15 cellular contexts compared by ENCODE assay signal in the genomic region with DNA sequence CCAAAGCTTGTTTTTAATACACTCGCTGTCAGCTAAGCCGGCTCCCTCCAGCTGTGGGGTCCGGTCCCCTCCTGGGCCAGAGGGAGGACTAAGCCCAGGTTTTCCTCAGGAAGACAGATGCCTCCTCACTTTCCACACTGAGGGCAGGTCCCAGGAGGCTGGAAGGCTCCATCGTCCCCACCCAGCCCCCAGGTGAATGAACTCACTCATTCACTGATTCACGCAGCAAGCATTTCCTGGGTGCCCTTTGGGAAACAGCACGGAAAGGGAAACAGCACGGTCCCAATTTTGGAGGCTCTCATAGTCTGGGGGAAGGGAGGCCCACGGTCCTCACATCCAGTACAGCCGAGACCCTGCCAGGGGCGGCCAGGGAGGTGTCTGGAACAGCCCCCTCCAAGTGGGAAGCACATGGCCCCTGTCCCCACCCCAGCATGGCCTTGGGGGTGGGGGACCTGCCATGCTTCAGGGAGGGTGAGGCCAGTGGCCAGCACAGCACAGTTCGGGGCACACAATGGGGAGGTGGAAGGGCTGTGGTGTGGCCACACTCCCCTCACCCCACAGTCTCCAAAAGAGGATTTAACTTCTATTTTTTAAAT. TPM values are rescaled to one million over a fixed set of nuclear protein-coding genes. Genes with fewer than 3 reads are reported as not detected.
"Had no signal": no experiment of that assay in that cellular context is flagged by ENCODE, and none has a peak within 500 bp of the region (broad histone marks: within the 10 kb centered on the region; RNA-seq: fewer than 3 reads in every experiment).

No MANE protein-coding gene starts in this region.

- ATAC-seq: activated T-helper 17 cell treated with anti-CD3 and anti-CD28 coated beads, Interleukin-2, amount 50 U/mL, for 72 hours; left lobe of liver; natural killer cell; sciatic nerve; stimulated activated naive B cell treated with anti-CD40 and anti-IgM and Interleukin-4, amounts not matched to agents 10 μg/mL and 1 μg/mL and 100 μg/mL, for 72 hours; WTC11 had no signal

- DNase-seq: activated CD4-positive, alpha-beta T cell treated with anti-CD3 and anti-CD28 coated beads, Interleukin-2, amount 10 ng/mL, durations not matched to agents 24 days and 14 days; activated CD8-positive, alpha-beta memory T cell treated with anti-CD3 and anti-CD28 coated beads for 24 hours; activated naive CD4-positive, alpha-beta T cell treated with anti-CD3 and anti-CD28 coated beads, Interleukin-2, amount 10 ng/mL, durations not matched to agents 7 days and 5 days; cortex of kidney; glutamatergic neuron; natural killer cell; occipital lobe; stimulated activated CD4-positive, alpha-beta T cell treated with anti-CD3 and anti-CD28 coated beads, Interleukin-2, amount 100 ng/mL, for 24 hours; stimulated activated naive B cell treated with anti-CD40 and anti-IgM and Interleukin-4, amounts not matched to agents 10 μg/mL and 1 μg/mL and 100 μg/mL, for 72 hours; substantia nigra had no signal

RNA-seq across cellular contexts. Expression of a gene that starts 9.3 kb away (rescaled TPM):
- total RNA-seq: activated CD4-positive, alpha-beta T cell treated with anti-CD3 and anti-CD28 coated beads, Interleukin-2, amount 10 ng/mL, durations not matched to agents 24 days and 14 days; activated T-helper 17 cell treated with anti-CD3 and anti-CD28 coated beads, Interleukin-2, amount 50 U/mL, for 72 hours; left lobe of liver; natural killer cell; occipital lobe; T-helper 1 cell treated with Interleukin-12 subunit alpha and Interleukin-12 subunit beta and Interleukin-4 antibody, amounts not matched to agents 30 ng/mL and 1 ng/mL, for 36 hours; WTC11 had no signal

RNA-seq across cellular contexts. Expression of a gene that starts 19.9 kb away (rescaled TPM):
- total RNA-seq: activated CD4-positive, alpha-beta T cell treated with anti-CD3 and anti-CD28 coated beads, Interleukin-2, amount 10 ng/mL, durations not matched to agents 24 days and 14 days; activated T-helper 17 cell treated with anti-CD3 and anti-CD28 coated beads, Interleukin-2, amount 50 U/mL, for 72 hours; left lobe of liver; natural killer cell; occipital lobe; T-helper 1 cell treated with Interleukin-12 subunit alpha and Interleukin-12 subunit beta and Interleukin-4 antibody, amounts not matched to agents 30 ng/mL and 1 ng/mL, for 36 hours; WTC11 had no signal

RNA-seq across cellular contexts. Expression of a gene that starts 41.7 kb away (rescaled TPM):
- total RNA-seq: natural killer cell had no signal
